Comparison of ENCODE assay signal across 8 cellular contexts in the genomic region with DNA sequence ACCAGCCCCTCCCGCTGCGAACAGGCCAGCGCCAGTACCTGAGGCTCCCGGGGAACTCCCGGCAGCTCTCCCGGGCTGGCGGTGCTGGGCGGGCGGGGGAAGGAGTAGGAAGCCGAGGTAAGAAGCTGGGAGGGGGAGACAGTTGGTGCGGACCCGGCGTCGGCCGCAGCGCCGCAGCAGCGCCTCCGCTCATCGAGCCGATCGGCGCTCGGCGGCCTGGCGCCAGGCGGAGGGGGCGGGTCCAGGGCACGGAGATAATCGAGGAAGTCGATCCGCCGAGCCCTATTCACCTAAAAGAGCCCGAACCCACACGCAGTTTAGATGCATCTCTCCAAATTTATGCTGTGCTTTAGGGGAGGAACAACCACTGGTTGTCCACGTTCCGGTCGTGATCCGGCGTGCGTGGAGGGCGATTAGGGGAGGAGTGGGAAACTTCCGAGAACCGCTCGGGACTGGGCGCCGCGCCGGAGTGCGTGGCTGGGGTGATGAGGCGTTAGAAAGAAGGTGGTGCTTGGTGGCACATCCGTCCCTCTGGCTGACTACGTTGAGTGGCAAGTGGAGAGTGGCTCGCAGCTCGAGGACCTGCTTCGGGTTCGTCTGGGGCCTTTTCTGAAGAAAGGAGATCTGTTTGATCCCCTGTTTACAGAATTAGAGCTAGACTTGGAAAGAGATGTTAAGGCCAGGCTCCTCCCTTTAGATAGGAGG. TPM values are rescaled to one million over a fixed set of nuclear protein-coding genes. Genes with fewer than 3 reads are reported as not detected.
DNase-seq lines count a peak whose midpoint lies in the region; ATAC-seq and TF ChIP-seq lines count a peak whose summit lies in the region.

A gene with protein sequence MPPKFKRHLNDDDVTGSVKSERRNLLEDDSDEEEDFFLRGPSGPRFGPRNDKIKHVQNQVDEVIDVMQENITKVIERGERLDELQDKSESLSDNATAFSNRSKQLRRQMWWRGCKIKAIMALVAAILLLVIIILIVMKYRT (minus strand): TSS at position 194 of the 705 bp plus-strand sequence. CDS start 3,651 bp downstream, outside the sequence.

- H3K36me3 Mint-ChIP-seq in activated CD4-positive, alpha-beta T cell treated with anti-CD3 and anti-CD28 coated beads, Interleukin-2, amount 10 ng/mL, durations not matched to agents 7 days and 5 days (ENCODE audit: low read depth), result peaks cover 15% of the 10 kb centered on the region

- H3K4me1 Mint-ChIP-seq in activated CD4-positive, alpha-beta T cell treated with anti-CD3 and anti-CD28 coated beads, Interleukin-2, amount 10 ng/mL, durations not matched to agents 7 days and 5 days, result peaks cover 49% of the 10 kb centered on the region

- H3K27me3 ChIP-seq in BLaER1 treated with 17β-estradiol and CSF1 and Interleukin-3, amounts not matched to agents 10 nM and 100 nM, result no peaks in the 10 kb centered on the region

- POLR2A ChIA-PET in activated CD4-positive, alpha-beta T cell treated with anti-CD3 and anti-CD28 coated beads, Interleukin-2, amount 10 ng/mL, durations not matched to agents 7 days and 5 days (lab: Charles Lee), result interaction anchor here (0.6 to 1.2 kb wide), 3 partner anchors 43 to 599 kb away, joined by 3 to 4 read pairs (median 3); no protein-coding TSS in a partner anchor

- no peaks in the 10 kb centered on the region for H3K9me3 ChIP-seq in BLaER1 treated with 17β-estradiol and CSF1 and Interleukin-3, amounts not matched to agents 10 nM and 100 nM (replicated peaks in 1 of 11)

- H3K4me3 ChIP-seq in BLaER1 treated with 17β-estradiol and CSF1 and Interleukin-3, amounts not matched to agents 10 nM and 100 nM, result peak within 1 kb of the TSS; percentile 90 to 99 (median 94)
- H3K4me3 ChIP-seq in coronary artery, result peak within 1 kb of the TSS; percentile 72

- peak within 1 kb of the TSS; percentile 77 to 97 (median 86) for H3K4me2 ChIP-seq in BLaER1 treated with 17β-estradiol and CSF1 and Interleukin-3, amounts not matched to agents 10 nM and 100 nM

- H3K27ac ChIP-seq in BLaER1 treated with 17β-estradiol and CSF1 and Interleukin-3, amounts not matched to agents 10 nM and 100 nM, result peak within 1 kb of the TSS; percentile 79 to 95 (median 90)
- peak within 1 kb of the TSS; percentile 94 to 99 for H3K27ac ChIP-seq in coronary artery

- peak within 1 kb of the TSS; percentile 87 to 97 (median 93) for H3K9ac ChIP-seq in BLaER1 treated with 17β-estradiol and CSF1 and Interleukin-3, amounts not matched to agents 10 nM and 100 nM

- ATAC-seq in HG03442 (IDR thresholded peaks at IDR 0.05; ENCODE audit: unreplicated experiment), result peak; percentile 84

- TF ChIP-seq CTCF in coronary artery (IDR thresholded peaks at IDR 0.05), result no peak

- H3K4me1 ChIP-seq in BLaER1 treated with 17β-estradiol and CSF1 and Interleukin-3, amounts not matched to agents 10 nM and 100 nM, result peaks cover 30 to 48% (median 33%) of the 10 kb centered on the region in 10 experiments

- peaks cover 15 to 25% (median 20%) of the 10 kb centered on the region in 11 experiments for H3K36me3 ChIP-seq in BLaER1 treated with 17β-estradiol and CSF1 and Interleukin-3, amounts not matched to agents 10 nM and 100 nM

- H3K27ac Mint-ChIP-seq in activated CD4-positive, alpha-beta T cell treated with anti-CD3 and anti-CD28 coated beads, Interleukin-2, amount 10 ng/mL, durations not matched to agents 7 days and 5 days, result peak within 1 kb of the TSS; percentile 99

- no peaks in the 10 kb centered on the region for H3K9me3 Mint-ChIP-seq in activated CD4-positive, alpha-beta T cell treated with anti-CD3 and anti-CD28 coated beads, Interleukin-2, amount 10 ng/mL, durations not matched to agents 7 days and 5 days

- DNase-seq in GM19240 (ENCODE audit: insufficient read length, low spot score) (peak; percentile 57), NCI-H524 treated with DMSO at 0.1 percent for 48 hours (lab: John Stamatoyannopoulos, UW) (peak; percentile 54), coronary artery (ENCODE audit: low spot score) (peak; percentile 90), left kidney (ENCODE audit: low read depth, low spot score) (peak; percentile 96)
- DNase-seq in activated CD4-positive, alpha-beta T cell treated with anti-CD3 and anti-CD28 coated beads, Interleukin-2, amount 10 ng/mL, durations not matched to agents 7 days and 5 days, result peak; percentile 88
- peak; percentile 86 for DNase-seq in stimulated activated CD4-positive, alpha-beta T cell treated with anti-CD3 and anti-CD28 coated beads, Interleukin-1b, Interleukin-23, amount 100 ng/mL, for 48 hours

- H3K4me3 Mint-ChIP-seq in activated CD4-positive, alpha-beta T cell treated with anti-CD3 and anti-CD28 coated beads, Interleukin-2, amount 10 ng/mL, durations not matched to agents 7 days and 5 days, result peak within 1 kb of the TSS; percentile 98

- H3K27me3 Mint-ChIP-seq in activated CD4-positive, alpha-beta T cell treated with anti-CD3 and anti-CD28 coated beads, Interleukin-2, amount 10 ng/mL, durations not matched to agents 7 days and 5 days, result no peaks in the 10 kb centered on the region

- CTCF ChIA-PET in activated CD4-positive, alpha-beta T cell treated with anti-CD3 and anti-CD28 coated beads, Interleukin-2, amount 10 ng/mL, durations not matched to agents 7 days and 5 days (lab: Charles Lee), result interaction anchor here (0.6 to 1.4 kb wide), 4 partner anchors 12 to 73 kb away, joined by 3 to 5 read pairs (median 3); partner anchors contain the start of gene METTL13

- H4K20me1 ChIP-seq in BLaER1 treated with 17β-estradiol and CSF1 and Interleukin-3, amounts not matched to agents 10 nM and 100 nM, result no peaks in the 10 kb centered on the region

RNA-seq across cellular contexts. Expression of the gene that starts here (rescaled TPM):
- 10 to 100 TPM; 14.7 to 16.1 TPM for total RNA-seq in activated CD4-positive, alpha-beta T cell treated with anti-CD3 and anti-CD28 coated beads, Interleukin-2, amount 10 ng/mL, durations not matched to agents 7 days and 5 days

Comparison
In these comparisons a context has a peak if more than half of its experiments do, and no peak if none do; other contexts are left out.
1. Peak in every context shown above with its lines: DNase-seq, ATAC-seq, H3K4me3 ChIP-seq and H3K27ac ChIP-seq.